In genomic region chr11:19493446-19493845, GRCh38 we compare ENCODE assay signal across 19 cellular contexts.
DNase-seq lines count a peak whose midpoint lies in the region; ATAC-seq and TF ChIP-seq lines count a peak whose summit lies in the region.
"Had no signal": no experiment of that assay in that cellular context is flagged by ENCODE, and none has a peak within 500 bp of the region (broad histone marks: within the 10 kb centered on the region; RNA-seq: fewer than 3 reads in every experiment).

No MANE protein-coding gene starts in this region.

- H2BK5ac ChIP-seq in H9 (ENCODE audit: insufficient read length, low read length), result no peak overlapping the region

- no peak overlapping the region for H2BK20ac ChIP-seq in H9 (ENCODE audit: low read depth, low read length, poor library complexity, severe bottlenecking)

- H2AK5ac ChIP-seq in H9 (ENCODE audit: insufficient read length, low read length), result no peak overlapping the region

- TF ChIP-seq CTCF in H9 (conservative IDR thresholded peaks at IDR 0.05) (no peak; the same call in 2 of the 3 replicates), WERI-Rb-1 (IDR thresholded peaks at IDR 0.05; ENCODE audit: low read depth, low read length) (peak; percentile 15; the same call in 1 of the 2 replicates)

- no peaks in the 10 kb centered on the region for H3K23me2 ChIP-seq in H9 (ENCODE audit: insufficient read length, low read depth, low read length, poor library complexity, severe bottlenecking)

- H3K27me3 Mint-ChIP-seq in H9 (ENCODE audit: low read depth), result peaks cover 24% of the 10 kb centered on the region
- peaks cover 7% of the 10 kb centered on the region for H3K27me3 Mint-ChIP-seq in stimulated activated naive CD8-positive, alpha-beta T cell treated with anti-CD3 and anti-CD28 coated beads, Interleukin-15, amount 100 ng/mL, for 72 hours
- H3K27me3 Mint-ChIP-seq in activated T-cell treated with anti-CD3 and anti-CD28 coated beads, Interleukin-2, amount 50 U/mL, for 24 hours, result peaks cover 15% of the 10 kb centered on the region

- H3K27me3 ChIP-seq in H9 (ENCODE audit: insufficient read depth, low read length) (no peaks in the 10 kb centered on the region), WERI-Rb-1 (ENCODE audit: insufficient read depth, low read depth, severe bottlenecking) (no peaks in the 10 kb centered on the region)
- H3K27me3 ChIP-seq: breast epithelium had no signal

- no peak overlapping the region for H2BK120ac ChIP-seq in H9 (ENCODE audit: low read depth, low read length, poor library complexity, severe bottlenecking)

- peak overlapping the region; percentile 16 for H3K4me3 ChIP-seq in WERI-Rb-1 (ENCODE audit: low read depth, low read length)
- H3K4me3 ChIP-seq: breast epithelium, GM23248 had no signal

- H3K56ac ChIP-seq in H9 (ENCODE audit: insufficient read length, low read depth, low read length), result no peak overlapping the region

- H3K27ac ChIP-seq in H9 (ENCODE audit: insufficient read length, low read depth, low read length) (no peak overlapping the region), WERI-Rb-1 (peak overlapping the region; percentile 27)
- H3K27ac ChIP-seq: breast epithelium, GM23248 had no signal

- no peak overlapping the region for H3K4ac ChIP-seq in H9 (ENCODE audit: low read depth, low read length)

- no peak overlapping the region for H3K27ac Mint-ChIP-seq in H9
- H3K27ac Mint-ChIP-seq in stimulated activated naive CD8-positive, alpha-beta T cell treated with anti-CD3 and anti-CD28 coated beads, Interleukin-15, amount 100 ng/mL, for 72 hours, result no peak overlapping the region
- H3K27ac Mint-ChIP-seq in activated T-cell treated with anti-CD3 and anti-CD28 coated beads, Interleukin-2, amount 50 U/mL, for 24 hours, result no peak overlapping the region
- H3K27ac Mint-ChIP-seq: activated B cell treated with CpG ODN at 0.5 μM for 24 hours, natural killer cell had no signal

- WGBS in H9 (ENCODE audit: extremely low coverage, insufficient read length, low lambda C conversion rate), result no CpG with 5 or more reads among the region's 3 CpGs

- peaks cover 0 to 3% of the 10 kb centered on the region in 2 experiments; a peak in 1 of 5 replicates for H3K9me3 Mint-ChIP-seq in H9
- no peaks in the 10 kb centered on the region for H3K9me3 Mint-ChIP-seq in stimulated activated naive CD8-positive, alpha-beta T cell treated with anti-CD3 and anti-CD28 coated beads, Interleukin-15, amount 100 ng/mL, for 72 hours
- H3K9me3 Mint-ChIP-seq in activated T-cell treated with anti-CD3 and anti-CD28 coated beads, Interleukin-2, amount 50 U/mL, for 24 hours, result no peaks in the 10 kb centered on the region
- H3K9me3 Mint-ChIP-seq: activated B cell treated with CpG ODN at 0.5 μM for 24 hours, natural killer cell had no signal

- no peak overlapping the region for H2BK15ac ChIP-seq in H9 (ENCODE audit: low read depth, low read length)

- no peak overlapping the region for H3K14ac ChIP-seq in H9 (ENCODE audit: insufficient read depth, low read length)

- no peak overlapping the region for H3K9ac ChIP-seq in H9 (ENCODE audit: extremely low read depth, insufficient read length, low read length)
- H3K9ac ChIP-seq: GM23248 had no signal

- H3K79me1 ChIP-seq in H9 (ENCODE audit: insufficient read depth, low read depth, low read length, poor library complexity, severe bottlenecking), result no peaks in the 10 kb centered on the region

- H4K5ac ChIP-seq in H9 (ENCODE audit: insufficient read length, low read depth, low read length), result no peak overlapping the region

- no peaks in the 10 kb centered on the region for H3K9me3 ChIP-seq in H9 (ENCODE audit: control insufficient read depth, low read depth, low read length)
- no peaks in the 10 kb centered on the region for H3K9me3 ChIP-seq in WERI-Rb-1 (ENCODE audit: severe bottlenecking)

- no peak overlapping the region for H4K8ac ChIP-seq in H9 (replicated peaks; ENCODE audit: insufficient read length, low read depth, low read length)

- H3K18ac ChIP-seq in H9 (ENCODE audit: insufficient read length, low read depth, low read length), result no peak overlapping the region

- H3K4me1 Mint-ChIP-seq in H9, result no peaks in the 10 kb centered on the region
- no peaks in the 10 kb centered on the region for H3K4me1 Mint-ChIP-seq in stimulated activated naive CD8-positive, alpha-beta T cell treated with anti-CD3 and anti-CD28 coated beads, Interleukin-15, amount 100 ng/mL, for 72 hours
- H3K4me1 Mint-ChIP-seq in activated T-cell treated with anti-CD3 and anti-CD28 coated beads, Interleukin-2, amount 50 U/mL, for 24 hours (ENCODE audit: low read depth), result no peaks in the 10 kb centered on the region
- H3K4me1 Mint-ChIP-seq: activated B cell treated with CpG ODN at 0.5 μM for 24 hours, natural killer cell had no signal

- no peaks in the 10 kb centered on the region for H3K4me1 ChIP-seq in H9 (ENCODE audit: insufficient read depth, low read length)
- H3K4me1 ChIP-seq: breast epithelium had no signal

- H2AFZ ChIP-seq in H9 (ENCODE audit: low read length), result no peak overlapping the region
- H2AFZ ChIP-seq: GM23248 had no signal

- ATAC-seq in stimulated activated naive CD8-positive, alpha-beta T cell treated with anti-CD3 and anti-CD28 coated beads, Interleukin-15, amount 100 ng/mL, for 72 hours, result no peak
- ATAC-seq: natural killer cell had no signal

- H3T11ph ChIP-seq in H9 (ENCODE audit: low read length), result no peak overlapping the region

- no peak overlapping the region for H3K4me2 ChIP-seq in H9 (ENCODE audit: insufficient read depth, insufficient read length, low read length)

- DNase-seq in D341Med (ENCODE audit: low spot score) (peak; percentile 75), H9 (peak; percentile 33), NCI-H2171 (lab: John Stamatoyannopoulos, UW) (peak; percentile 72), WERI-Rb-1 (peak; percentile 86), DMS79 (lab: John Stamatoyannopoulos, UW) (no peak)
- DNase-seq in stimulated activated naive CD8-positive, alpha-beta T cell treated with anti-CD3 and anti-CD28 coated beads, Interleukin-15, amount 100 ng/mL, for 72 hours, result no peak
- no peak for DNase-seq in activated T-cell treated with anti-CD3 and anti-CD28 coated beads, Interleukin-2, amount 50 U/mL, for 24 hours
- no peak for DNase-seq in effector CD8-positive, alpha-beta T cell (lab: John Stamatoyannopoulos, UW)
- DNase-seq: activated B cell treated with CpG ODN at 0.5 μM for 24 hours; DMS79 treated with DMSO at 0.1 percent for 48 hours; foreskin fibroblast; GM23248; natural killer cell; NCI-H2029; posterior cingulate gyrus; Right ventricle myocardium superior; small intestine; stimulated activated CD4-positive, alpha-beta T cell treated with anti-CD3 and anti-CD28 coated beads, Interleukin-4, amount 100 ng/mL, for 4 hours had no signal

- H4K91ac ChIP-seq in H9 (ENCODE audit: insufficient read length, low read depth, low read length), result no peak overlapping the region

- no peaks in the 10 kb centered on the region for H3K36me3 ChIP-seq in WERI-Rb-1
- H3K36me3 ChIP-seq: breast epithelium had no signal

- H2BK12ac ChIP-seq in H9 (ENCODE audit: insufficient read length, low read depth, low read length), result no peak overlapping the region

- no peaks in the 10 kb centered on the region for H3K36me3 Mint-ChIP-seq in H9 (ENCODE audit: insufficient read depth in 1 of 3, low read depth in 3 of 3)
- H3K36me3 Mint-ChIP-seq in activated T-cell treated with anti-CD3 and anti-CD28 coated beads, Interleukin-2, amount 50 U/mL, for 24 hours (ENCODE audit: low read depth), result no peaks in the 10 kb centered on the region
- H3K36me3 Mint-ChIP-seq: natural killer cell had no signal

- H3K4me3 Mint-ChIP-seq in H9, result no peak overlapping the region
- no peak overlapping the region for H3K4me3 Mint-ChIP-seq in stimulated activated naive CD8-positive, alpha-beta T cell treated with anti-CD3 and anti-CD28 coated beads, Interleukin-15, amount 100 ng/mL, for 72 hours
- H3K4me3 Mint-ChIP-seq in activated T-cell treated with anti-CD3 and anti-CD28 coated beads, Interleukin-2, amount 50 U/mL, for 24 hours, result no peak overlapping the region
- H3K4me3 Mint-ChIP-seq: activated B cell treated with CpG ODN at 0.5 μM for 24 hours, natural killer cell had no signal

- no peaks in the 10 kb centered on the region for H3K79me2 ChIP-seq in H9 (ENCODE audit: insufficient read depth, low read length)

- H3K23ac ChIP-seq in H9 (ENCODE audit: insufficient read length, low read depth, low read length), result no peak overlapping the region

- H4K20me1 ChIP-seq in H9 (ENCODE audit: control insufficient read depth, insufficient read depth, insufficient read length), result no peaks in the 10 kb centered on the region

Comparison
In these comparisons a context has a peak if more than half of its experiments do, and no peak if none do; other contexts are left out.
1. DNase-seq: peak in D341Med (single experiment), H9 (single experiment), NCI-H2171 (single experiment) and WERI-Rb-1 (single experiment); none in stimulated activated naive CD8-positive, alpha-beta T cell treated with anti-CD3 and anti-CD28 coated beads, Interleukin-15, amount 100 ng/mL, for 72 hours (0 of 2), activated T-cell treated with anti-CD3 and anti-CD28 coated beads, Interleukin-2, amount 50 U/mL, for 24 hours (single experiment), effector CD8-positive, alpha-beta T cell (single experiment) and DMS79 (single experiment).